In the genomic region with DNA sequence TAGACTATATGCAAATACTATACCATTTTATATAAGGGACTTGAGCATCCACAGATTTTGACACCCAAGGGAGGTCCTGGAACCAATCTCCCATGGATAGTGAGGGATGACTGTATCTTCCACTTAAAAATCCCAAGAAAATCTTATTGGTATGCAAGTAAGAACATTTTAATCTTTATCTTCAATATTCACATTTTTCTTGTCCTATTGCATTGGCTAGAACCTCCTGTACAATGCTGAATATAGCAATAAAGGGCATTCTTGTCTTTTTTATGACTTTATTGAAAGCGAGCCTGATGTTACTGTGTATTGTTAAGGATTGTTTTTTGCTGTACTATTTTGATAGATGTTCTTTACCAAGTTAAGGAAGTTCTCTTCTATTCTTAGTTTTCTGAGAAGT, we compare ENCODE assay signal across 3 cellular contexts.
TF ChIP-seq lines count a peak whose summit lies in the region.

No MANE protein-coding gene starts in this region.

TF ChIP-seq in HEK293, 187 proteins besides CTCF, POLR2A, EP300 and RAD21:
- TF ChIP-seq SETDB1 (IDR thresholded peaks at IDR 0.05; ENCODE audit: insufficient read length, low read length): peak; percentile 91
- TF ChIP-seq, protein P1, sequence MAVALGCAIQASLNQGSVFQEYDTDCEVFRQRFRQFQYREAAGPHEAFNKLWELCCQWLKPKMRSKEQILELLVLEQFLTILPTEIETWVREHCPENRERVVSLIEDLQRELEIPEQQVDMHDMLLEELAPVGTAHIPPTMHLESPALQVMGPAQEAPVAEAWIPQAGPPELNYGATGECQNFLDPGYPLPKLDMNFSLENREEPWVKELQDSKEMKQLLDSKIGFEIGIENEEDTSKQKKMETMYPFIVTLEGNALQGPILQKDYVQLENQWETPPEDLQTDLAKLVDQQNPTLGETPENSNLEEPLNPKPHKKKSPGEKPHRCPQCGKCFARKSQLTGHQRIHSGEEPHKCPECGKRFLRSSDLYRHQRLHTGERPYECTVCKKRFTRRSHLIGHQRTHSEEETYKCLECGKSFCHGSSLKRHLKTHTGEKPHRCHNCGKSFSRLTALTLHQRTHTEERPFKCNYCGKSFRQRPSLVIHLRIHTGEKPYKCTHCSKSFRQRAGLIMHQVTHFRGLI (tag by site-specific recombination; IDR thresholded peaks at IDR 0.05): no peak
TF ChIP-seq in HEK293: peak in this region for 1.

TF ChIP-seq in endothelial cell of umbilical vein, 7 proteins besides CTCF, POLR2A, EP300 and RAD21:
- TF ChIP-seq POLR2AphosphoS5 (IDR thresholded peaks at IDR 0.05; ENCODE audit: insufficient read depth, low read depth, low read length) (no peak), EZH2 (IDR thresholded peaks at IDR 0.05; ENCODE audit: borderline replicate concordance, low read depth, low read length, severe bottlenecking) (no peak), JUN (IDR thresholded peaks at IDR 0.05; ENCODE audit: borderline replicate concordance, insufficient read depth, insufficient read length, low read depth) (no peak), MYC (IDR thresholded peaks at IDR 0.05; ENCODE audit: low read depth, low read length) (no peak), FOS (IDR thresholded peaks at IDR 0.05; ENCODE audit: borderline replicate concordance, insufficient read depth, low read length) (no peak), GATA2 (IDR thresholded peaks at IDR 0.05; ENCODE audit: insufficient read depth, insufficient read length, low read depth, low read length) (no peak)
- TF ChIP-seq, protein P2, sequence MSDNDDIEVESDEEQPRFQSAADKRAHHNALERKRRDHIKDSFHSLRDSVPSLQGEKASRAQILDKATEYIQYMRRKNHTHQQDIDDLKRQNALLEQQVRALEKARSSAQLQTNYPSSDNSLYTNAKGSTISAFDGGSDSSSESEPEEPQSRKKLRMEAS (IDR thresholded peaks at IDR 0.05; ENCODE audit: insufficient read depth, insufficient read length): no peak

TF ChIP-seq in HepG2, 621 proteins besides CTCF, POLR2A, EP300 and RAD21:
- no peak for TF ChIP-seq PCBP1 (IDR thresholded peaks at IDR 0.05; ENCODE audit: borderline replicate concordance, low read depth, low read length)
- TF ChIP-seq SOX13 (IDR thresholded peaks at IDR 0.05): no peak
- TF ChIP-seq SOX13 (CRISPR knock-in tag; conservative IDR thresholded peaks at IDR 0.05 in 1 of 2, IDR thresholded peaks at IDR 0.05 in 1 of 2): no peak
- TF ChIP-seq, protein P3, sequence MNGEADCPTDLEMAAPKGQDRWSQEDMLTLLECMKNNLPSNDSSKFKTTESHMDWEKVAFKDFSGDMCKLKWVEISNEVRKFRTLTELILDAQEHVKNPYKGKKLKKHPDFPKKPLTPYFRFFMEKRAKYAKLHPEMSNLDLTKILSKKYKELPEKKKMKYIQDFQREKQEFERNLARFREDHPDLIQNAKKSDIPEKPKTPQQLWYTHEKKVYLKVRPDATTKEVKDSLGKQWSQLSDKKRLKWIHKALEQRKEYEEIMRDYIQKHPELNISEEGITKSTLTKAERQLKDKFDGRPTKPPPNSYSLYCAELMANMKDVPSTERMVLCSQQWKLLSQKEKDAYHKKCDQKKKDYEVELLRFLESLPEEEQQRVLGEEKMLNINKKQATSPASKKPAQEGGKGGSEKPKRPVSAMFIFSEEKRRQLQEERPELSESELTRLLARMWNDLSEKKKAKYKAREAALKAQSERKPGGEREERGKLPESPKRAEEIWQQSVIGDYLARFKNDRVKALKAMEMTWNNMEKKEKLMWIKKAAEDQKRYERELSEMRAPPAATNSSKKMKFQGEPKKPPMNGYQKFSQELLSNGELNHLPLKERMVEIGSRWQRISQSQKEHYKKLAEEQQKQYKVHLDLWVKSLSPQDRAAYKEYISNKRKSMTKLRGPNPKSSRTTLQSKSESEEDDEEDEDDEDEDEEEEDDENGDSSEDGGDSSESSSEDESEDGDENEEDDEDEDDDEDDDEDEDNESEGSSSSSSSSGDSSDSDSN (CRISPR knock-in tag; IDR thresholded peaks at IDR 0.05): no peak
- no peak for TF ChIP-seq ZBTB3 (CRISPR knock-in tag; IDR thresholded peaks at IDR 0.05; ENCODE audit: borderline replicate concordance, low read depth)
- TF ChIP-seq PTBP1 (IDR thresholded peaks at IDR 0.05; ENCODE audit: low read depth, low read length, poor library complexity, severe bottlenecking): no peak
- TF ChIP-seq, protein P4, sequence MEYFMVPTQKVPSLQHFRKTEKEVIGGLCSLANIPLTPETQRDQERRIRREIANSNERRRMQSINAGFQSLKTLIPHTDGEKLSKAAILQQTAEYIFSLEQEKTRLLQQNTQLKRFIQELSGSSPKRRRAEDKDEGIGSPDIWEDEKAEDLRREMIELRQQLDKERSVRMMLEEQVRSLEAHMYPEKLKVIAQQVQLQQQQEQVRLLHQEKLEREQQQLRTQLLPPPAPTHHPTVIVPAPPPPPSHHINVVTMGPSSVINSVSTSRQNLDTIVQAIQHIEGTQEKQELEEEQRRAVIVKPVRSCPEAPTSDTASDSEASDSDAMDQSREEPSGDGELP (IDR thresholded peaks at IDR 0.05; ENCODE audit: borderline replicate concordance, low read depth): no peak
- TF ChIP-seq PAWR (CRISPR knock-in tag; IDR thresholded peaks at IDR 0.05; ENCODE audit: borderline replicate concordance): no peak
- no peak for TF ChIP-seq SNAPC2 (CRISPR knock-in tag; IDR thresholded peaks at IDR 0.05)
- TF ChIP-seq CAMTA2 (CRISPR knock-in tag; IDR thresholded peaks at IDR 0.05; ENCODE audit: borderline replicate concordance): no peak
- TF ChIP-seq ZNF768 (CRISPR knock-in tag; IDR thresholded peaks at IDR 0.05): no peak
- no peak for TF ChIP-seq ZSCAN9 (CRISPR knock-in tag; IDR thresholded peaks at IDR 0.05; ENCODE audit: borderline replicate concordance)
- TF ChIP-seq, protein P5, sequence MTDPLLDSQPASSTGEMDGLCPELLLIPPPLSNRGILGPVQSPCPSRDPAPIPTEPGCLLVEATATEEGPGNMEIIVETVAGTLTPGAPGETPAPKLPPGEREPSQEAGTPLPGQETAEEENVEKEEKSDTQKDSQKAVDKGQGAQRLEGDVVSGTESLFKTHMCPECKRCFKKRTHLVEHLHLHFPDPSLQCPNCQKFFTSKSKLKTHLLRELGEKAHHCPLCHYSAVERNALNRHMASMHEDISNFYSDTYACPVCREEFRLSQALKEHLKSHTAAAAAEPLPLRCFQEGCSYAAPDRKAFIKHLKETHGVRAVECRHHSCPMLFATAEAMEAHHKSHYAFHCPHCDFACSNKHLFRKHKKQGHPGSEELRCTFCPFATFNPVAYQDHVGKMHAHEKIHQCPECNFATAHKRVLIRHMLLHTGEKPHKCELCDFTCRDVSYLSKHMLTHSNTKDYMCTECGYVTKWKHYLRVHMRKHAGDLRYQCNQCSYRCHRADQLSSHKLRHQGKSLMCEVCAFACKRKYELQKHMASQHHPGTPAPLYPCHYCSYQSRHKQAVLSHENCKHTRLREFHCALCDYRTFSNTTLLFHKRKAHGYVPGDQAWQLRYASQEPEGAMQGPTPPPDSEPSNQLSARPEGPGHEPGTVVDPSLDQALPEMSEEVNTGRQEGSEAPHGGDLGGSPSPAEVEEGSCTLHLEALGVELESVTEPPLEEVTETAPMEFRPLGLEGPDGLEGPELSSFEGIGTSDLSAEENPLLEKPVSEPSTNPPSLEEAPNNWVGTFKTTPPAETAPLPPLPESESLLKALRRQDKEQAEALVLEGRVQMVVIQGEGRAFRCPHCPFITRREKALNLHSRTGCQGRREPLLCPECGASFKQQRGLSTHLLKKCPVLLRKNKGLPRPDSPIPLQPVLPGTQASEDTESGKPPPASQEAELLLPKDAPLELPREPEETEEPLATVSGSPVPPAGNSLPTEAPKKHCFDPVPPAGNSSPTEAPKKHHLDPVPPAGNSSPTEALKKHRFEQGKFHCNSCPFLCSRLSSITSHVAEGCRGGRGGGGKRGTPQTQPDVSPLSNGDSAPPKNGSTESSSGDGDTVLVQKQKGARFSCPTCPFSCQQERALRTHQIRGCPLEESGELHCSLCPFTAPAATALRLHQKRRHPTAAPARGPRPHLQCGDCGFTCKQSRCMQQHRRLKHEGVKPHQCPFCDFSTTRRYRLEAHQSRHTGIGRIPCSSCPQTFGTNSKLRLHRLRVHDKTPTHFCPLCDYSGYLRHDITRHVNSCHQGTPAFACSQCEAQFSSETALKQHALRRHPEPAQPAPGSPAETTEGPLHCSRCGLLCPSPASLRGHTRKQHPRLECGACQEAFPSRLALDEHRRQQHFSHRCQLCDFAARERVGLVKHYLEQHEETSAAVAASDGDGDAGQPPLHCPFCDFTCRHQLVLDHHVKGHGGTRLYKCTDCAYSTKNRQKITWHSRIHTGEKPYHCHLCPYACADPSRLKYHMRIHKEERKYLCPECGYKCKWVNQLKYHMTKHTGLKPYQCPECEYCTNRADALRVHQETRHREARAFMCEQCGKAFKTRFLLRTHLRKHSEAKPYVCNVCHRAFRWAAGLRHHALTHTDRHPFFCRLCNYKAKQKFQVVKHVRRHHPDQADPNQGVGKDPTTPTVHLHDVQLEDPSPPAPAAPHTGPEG (CRISPR knock-in tag; IDR thresholded peaks at IDR 0.05): no peak
- TF ChIP-seq ZNF235 (CRISPR knock-in tag; IDR thresholded peaks at IDR 0.05; ENCODE audit: borderline replicate concordance): no peak
- TF ChIP-seq SMARCE1 (IDR thresholded peaks at IDR 0.05; ENCODE audit: borderline replicate concordance): no peak
- TF ChIP-seq, protein P6, sequence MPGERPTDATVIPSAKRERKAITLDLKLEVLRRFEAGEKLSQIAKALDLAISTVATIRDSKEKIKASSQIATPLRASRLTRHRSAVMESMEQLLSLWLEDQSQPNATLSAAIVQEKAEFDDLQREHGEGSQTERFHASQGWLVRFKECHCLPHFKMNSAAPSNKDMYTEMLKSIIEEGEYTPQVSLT (CRISPR knock-in tag; IDR thresholded peaks at IDR 0.05; ENCODE audit: borderline replicate concordance, low read depth): no peak
